In the genomic region with DNA sequence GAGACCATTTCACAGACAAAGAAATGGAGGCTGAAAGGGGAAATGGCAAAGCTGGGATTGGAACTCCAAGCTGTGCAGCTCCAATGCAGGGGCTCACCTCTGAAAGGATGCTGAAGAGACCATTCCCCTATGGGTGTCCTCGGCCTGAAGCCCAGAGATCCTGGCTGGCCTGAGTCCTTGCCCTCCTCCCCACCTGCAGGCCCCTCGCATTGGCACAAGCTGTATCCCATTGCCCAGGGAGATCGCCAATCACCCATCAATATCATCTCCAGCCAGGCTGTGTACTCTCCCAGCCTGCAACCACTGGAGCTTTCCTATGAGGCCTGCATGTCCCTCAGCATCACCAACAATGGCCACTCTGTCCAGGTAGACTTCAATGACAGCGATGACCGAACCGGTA, we compare ENCODE assay signal across 1 cellular context.
TF ChIP-seq lines count a peak whose summit lies in the region.

No MANE protein-coding gene starts in this region.

TF ChIP-seq in H1, 55 proteins besides CTCF, POLR2A, EP300 and RAD21 (continued from another document):
- TF ChIP-seq TEAD4 (IDR thresholded peaks at IDR 0.05; ENCODE audit: low read depth, low read length) (no peak), EGR1 (IDR thresholded peaks at IDR 0.05; ENCODE audit: borderline replicate concordance, low read depth, low read length) (no peak), SP4 (IDR thresholded peaks at IDR 0.05; ENCODE audit: low read length) (no peak), KDM1A (IDR thresholded peaks at IDR 0.05; ENCODE audit: borderline replicate concordance, low read length) (no peak), YY1 (IDR thresholded peaks at IDR 0.05; ENCODE audit: low read depth, low read length) (no peak), SIRT6 (IDR thresholded peaks at IDR 0.05; ENCODE audit: low read length) (no peak), CREB1 (IDR thresholded peaks at IDR 0.05) (no peak), RBBP5 (IDR thresholded peaks at IDR 0.05; ENCODE audit: borderline replicate concordance, low read depth, low read length) (no peak)
